In genomic region chr19:46746281-46746965, GRCh38 we compare ENCODE assay signal across 8 cellular contexts. TPM values are rescaled to one million over a fixed set of nuclear protein-coding genes. Genes with fewer than 3 reads are reported as not detected.
DNase-seq lines count a peak whose midpoint lies in the region; ATAC-seq and TF ChIP-seq lines count a peak whose summit lies in the region.

Gene STRN4 (minus strand): TSS chr19:46746450. CDS start chr19:46746430, 20 bp downstream.

- CTCF ChIA-PET in activated CD4-positive, alpha-beta T cell treated with anti-CD3 and anti-CD28 coated beads, Interleukin-2, amount 10 ng/mL, durations not matched to agents 7 days and 5 days (lab: Charles Lee), result no interaction called here

- peaks cover 15% of the 10 kb centered on the region for H3K36me3 Mint-ChIP-seq in activated CD4-positive, alpha-beta T cell treated with anti-CD3 and anti-CD28 coated beads, Interleukin-2, amount 10 ng/mL, durations not matched to agents 7 days and 5 days (ENCODE audit: low read depth)

- H3K27ac Mint-ChIP-seq in activated CD4-positive, alpha-beta T cell treated with anti-CD3 and anti-CD28 coated beads, Interleukin-2, amount 10 ng/mL, durations not matched to agents 7 days and 5 days, result peak within 1 kb of the TSS; percentile 91

- H3K27me3 ChIP-seq in ectodermal cell (ENCODE audit: control insufficient read depth, insufficient read depth, low read length, poor library complexity, severe bottlenecking) (no peaks in the 10 kb centered on the region), lung (ENCODE audit: control insufficient read depth, insufficient read depth) (no peaks in the 10 kb centered on the region)

- H3K27me3 Mint-ChIP-seq in activated CD4-positive, alpha-beta T cell treated with anti-CD3 and anti-CD28 coated beads, Interleukin-2, amount 10 ng/mL, durations not matched to agents 7 days and 5 days, result no peaks in the 10 kb centered on the region

- H3K9me3 Mint-ChIP-seq in activated CD4-positive, alpha-beta T cell treated with anti-CD3 and anti-CD28 coated beads, Interleukin-2, amount 10 ng/mL, durations not matched to agents 7 days and 5 days, result no peaks in the 10 kb centered on the region

- ATAC-seq in GM21737 (IDR thresholded peaks at IDR 0.05; ENCODE audit: unreplicated experiment) (peak; percentile 60), lung (ENCODE audit: insufficient read depth, low FRiP score) (peak; percentile 43), HG02840 (IDR thresholded peaks at IDR 0.05; ENCODE audit: low FRiP score, unreplicated experiment) (no peak)

- TF ChIP-seq CTCF in lung (IDR thresholded peaks at IDR 0.05; ENCODE audit: control extremely low read depth, extremely low read depth), result no peak

- peaks cover 52% of the 10 kb centered on the region for H3K4me1 Mint-ChIP-seq in activated CD4-positive, alpha-beta T cell treated with anti-CD3 and anti-CD28 coated beads, Interleukin-2, amount 10 ng/mL, durations not matched to agents 7 days and 5 days

- H3K9me3 ChIP-seq in ectodermal cell (ENCODE audit: control insufficient read depth, low read length) (no peaks in the 10 kb centered on the region), lung (ENCODE audit: control insufficient read depth in 2 of 2, insufficient read depth in 1 of 2, low read length in 1 of 2) (no peaks in the 10 kb centered on the region)

- DNase-seq in Caki2 (ENCODE audit: low read depth) (no peak), NCI-H146 (lab: John Stamatoyannopoulos, UW) (peak; percentile 77), lung (ENCODE audit: low spot score) (no peak)
- peak; percentile 59 for DNase-seq in activated CD4-positive, alpha-beta T cell treated with anti-CD3 and anti-CD28 coated beads, Interleukin-2, amount 10 ng/mL, durations not matched to agents 7 days and 5 days
- DNase-seq in stimulated activated CD8-positive, alpha-beta memory T cell treated with anti-CD3 and anti-CD28 coated beads, Interleukin-12 subunit alpha, Interleukin-12 subunit beta, amount 100 ng/mL, for 1 hour (ENCODE audit: low read depth), result peak; percentile 42

- H3K27ac ChIP-seq in ectodermal cell (ENCODE audit: insufficient read depth, low read depth, low read length, poor library complexity, severe bottlenecking) (peak within 1 kb of the TSS; percentile 67), lung (ENCODE audit: low read depth in 1 of 2, low read length in 1 of 2) (peak within 1 kb of the TSS; percentile 88 to 93)

- POLR2A ChIA-PET in activated CD4-positive, alpha-beta T cell treated with anti-CD3 and anti-CD28 coated beads, Interleukin-2, amount 10 ng/mL, durations not matched to agents 7 days and 5 days (lab: Charles Lee), result no interaction called here

- no peaks in the 10 kb centered on the region for H3K36me3 ChIP-seq in ectodermal cell (ENCODE audit: control insufficient read depth, insufficient read depth, low read length)
- H3K36me3 ChIP-seq in lung (ENCODE audit: control insufficient read depth in 2 of 2, insufficient read depth in 2 of 2, low read length in 2 of 2), result no peaks in the 10 kb centered on the region

- in situ Hi-C loops in Caki2 (cut with HindIII; ENCODE audit: low pct_unique_long_range_greater_than_20kb, low sequenced_read_pairs), result no loop called here

- 0 to 1% methylated on average over 72 to 73 of the region's 73 CpGs for WGBS in ectodermal cell, 2 experiments
- 0 to 1% methylated on average over 27 to 72 of the region's 73 CpGs for WGBS in lung, 2 donors

- H3K4me3 Mint-ChIP-seq in activated CD4-positive, alpha-beta T cell treated with anti-CD3 and anti-CD28 coated beads, Interleukin-2, amount 10 ng/mL, durations not matched to agents 7 days and 5 days, result peak within 1 kb of the TSS; percentile 93

- peak within 1 kb of the TSS; percentile 91 for H3K4me3 ChIP-seq in ectodermal cell (ENCODE audit: insufficient read depth, low read depth, low read length)
- peak within 1 kb of the TSS; percentile 79 for H3K4me3 ChIP-seq in lung

- H3K4me1 ChIP-seq in ectodermal cell (ENCODE audit: control insufficient read depth, insufficient read depth, low read length) (peaks cover 10% of the 10 kb centered on the region), lung (ENCODE audit: control insufficient read depth in 2 of 2, insufficient read depth in 2 of 2, low read length in 2 of 2) (peaks cover 6 to 13% of the 10 kb centered on the region in 2 donors)

RNA-seq across cellular contexts. Expression of gene STRN4, which starts in this region (rescaled TPM):
- total RNA-seq in Caki2 (2014; rRNA removed; shearing (Covaris generic); ENCODE audit: low replicate concordance), result 102 and 131 TPM in 2 replicates
- total RNA-seq in activated CD4-positive, alpha-beta T cell treated with anti-CD3 and anti-CD28 coated beads, Interleukin-2, amount 10 ng/mL, durations not matched to agents 7 days and 5 days, result 10 to 100 TPM; 77.9 to 86.4 TPM
- 129 TPM for polyA plus RNA-seq in ectodermal cell (2013, experiment 1 of 4)
- 132 TPM for polyA plus RNA-seq in ectodermal cell (2013, experiment 2 of 4)
- polyA plus RNA-seq in ectodermal cell (2013, experiment 3 of 4), result 93.6 TPM
- polyA plus RNA-seq in ectodermal cell (2013, experiment 4 of 4), result 96.1 TPM
- total RNA-seq in lung, result 10 to 100 TPM; 71.6 to 86.8 TPM
- polyA plus RNA-seq in lung, result 10 to 100 TPM; 71.9 to 86.6 TPM

Comparison
In these comparisons a context has a peak if more than half of its experiments do, and no peak if none do; other contexts are left out.
1. DNase-seq: peak in NCI-H146 (single experiment), activated CD4-positive, alpha-beta T cell treated with anti-CD3 and anti-CD28 coated beads, Interleukin-2, amount 10 ng/mL, durations not matched to agents 7 days and 5 days (single experiment) and stimulated activated CD8-positive, alpha-beta memory T cell treated with anti-CD3 and anti-CD28 coated beads, Interleukin-12 subunit alpha, Interleukin-12 subunit beta, amount 100 ng/mL, for 1 hour (single experiment); none in Caki2 (single experiment) and lung (single experiment).